Comparison of ENCODE assay signal across 17 cellular contexts in genomic region chr17:68595986-68596385, GRCh38. TPM values are rescaled to one million over a fixed set of nuclear protein-coding genes. Genes with fewer than 3 reads are reported as not detected.
DNase-seq lines count a peak whose midpoint lies in the region; ATAC-seq, FAIRE-seq and TF ChIP-seq lines count a peak whose summit lies in the region.
"Had no signal": no experiment of that assay in that cellular context is flagged by ENCODE, and none has a peak within 500 bp of the region (broad histone marks: within the 10 kb centered on the region; RNA-seq: fewer than 3 reads in every experiment).

No MANE protein-coding gene starts in this region.

- no peak overlapping the region for H3K4me3 Mint-ChIP-seq in CD4-positive, alpha-beta T cell
- H3K4me3 Mint-ChIP-seq: GM23338 had no signal

- H3K79me2 ChIP-seq in OCI-LY7 (ENCODE audit: insufficient read depth, low read depth, low read length): no peaks in the 10 kb centered on the region

- no peaks in the 10 kb centered on the region for H3K9me3 Mint-ChIP-seq in CD4-positive, alpha-beta T cell
- H3K9me3 Mint-ChIP-seq: GM23338 had no signal

- WGBS in right lobe of liver (ENCODE audit: insufficient coverage, low coverage, low lambda C conversion rate, missing lambda C conversion rate): 25% methylated on average over 2 of the region's 2 CpGs

- intact Hi-C loops in CD4-positive, alpha-beta T cell (cut with DNase I, micrococcal nuclease): no loop called here
- intact Hi-C loops in right lobe of liver (cut with DNase I): no loop called here
- intact Hi-C loops in OCI-LY7 (cut with micrococcal nuclease; ENCODE audit: unreplicated experiment): no loop called here

- no peaks in the 10 kb centered on the region for H3K9me2 ChIP-seq in OCI-LY7 (ENCODE audit: insufficient read depth, low read length)

- DNase-seq in CD4-positive, alpha-beta T cell: no peak
- DNase-seq in RPMI8226: peak; percentile 77
- DNase-seq in right lobe of liver: no peak
- no peak for DNase-seq in OCI-LY7 (ENCODE audit: low spot score)
- DNase-seq in urothelium cell line (ENCODE audit: low spot score): no peak
- no peak for DNase-seq in NCI-H2081 treated with DMSO at 0.1 percent for 48 hours (lab: John Stamatoyannopoulos, UW)
- no peak for DNase-seq in activated T-cell treated with anti-CD3 and anti-CD28 coated beads, Interleukin-2, amount 50 U/mL, for 1 hour
- DNase-seq: Caco-2, NCI-H1436 treated with DMSO at 0.1 percent for 48 hours, PC-9 had no signal

- FAIRE-seq in urothelium cell line (lab: Jason Lieb, UNC): no peak
- FAIRE-seq: GM12891, GM19239 had no signal

- H3K27me3 ChIP-seq in CD4-positive, alpha-beta T cell (ENCODE audit: control insufficient read depth, insufficient read depth, low read length): peaks cover 56% of the 10 kb centered on the region
- H3K27me3 ChIP-seq in right lobe of liver (no peaks in the 10 kb centered on the region), skeletal muscle tissue (ENCODE audit: control insufficient read depth in 3 of 3, insufficient read depth in 3 of 3, low read length in 3 of 3) (peaks cover 6 to 15% (median 14%) of the 10 kb centered on the region in 3 donors)

- ATAC-seq in CD4-positive, alpha-beta T cell (ENCODE audit: poor library complexity): peak; percentile 34
- ATAC-seq in right lobe of liver: no peak
- ATAC-seq: GM23338 had no signal

- H3K4me2 ChIP-seq in OCI-LY7 (ENCODE audit: low read length): no peak overlapping the region
- H3K4me2 ChIP-seq: GM23338, PC-9 had no signal

- TF ChIP-seq CTCF in CD4-positive, alpha-beta T cell (IDR thresholded peaks at IDR 0.05): no peak
- no peak for TF ChIP-seq CTCF in right lobe of liver (IDR thresholded peaks at IDR 0.05)
- TF ChIP-seq CTCF in OCI-LY7 (conservative IDR thresholded peaks at IDR 0.05; ENCODE audit: low read length): no peak

- no peaks in the 10 kb centered on the region for H3K9me3 ChIP-seq in CD4-positive, alpha-beta T cell (ENCODE audit: control insufficient read depth, low read length)
- H3K9me3 ChIP-seq in right lobe of liver (no peaks in the 10 kb centered on the region), skeletal muscle tissue (ENCODE audit: control insufficient read depth in 3 of 3, low read length in 3 of 3) (no peaks in the 10 kb centered on the region), OCI-LY7 (ENCODE audit: low read length) (no peaks in the 10 kb centered on the region)
- H3K9me3 ChIP-seq: Caco-2 had no signal

- H3K27ac ChIP-seq in CD4-positive, alpha-beta T cell (ENCODE audit: low read depth, low read length): no peak overlapping the region
- H3K27ac ChIP-seq in right lobe of liver (peak overlapping the region; percentile 34 to 89 (median 54)), skeletal muscle tissue (ENCODE audit: low read depth, low read length) (peak overlapping the region; percentile 30), OCI-LY7 (ENCODE audit: low read depth, low read length, poor library complexity, severe bottlenecking) (no peak overlapping the region)
- H3K27ac ChIP-seq: PC-9 had no signal

- no peak overlapping the region for H3K27ac Mint-ChIP-seq in CD4-positive, alpha-beta T cell
- H3K27ac Mint-ChIP-seq: GM23338 had no signal

- CTCF ChIA-PET in CD4-positive, alpha-beta T cell (lab: Charles Lee): no interaction called here
- CTCF ChIA-PET in OCI-LY7 (lab: Charles Lee; ENCODE audit: unreplicated experiment): no interaction called here

- H3K36me3 ChIP-seq in right lobe of liver (no peaks in the 10 kb centered on the region), skeletal muscle tissue (ENCODE audit: control insufficient read depth in 3 of 3, insufficient read depth in 3 of 3, low read length in 3 of 3) (no peaks in the 10 kb centered on the region), OCI-LY7 (ENCODE audit: insufficient read depth, low read length) (no peaks in the 10 kb centered on the region)

- no peaks in the 10 kb centered on the region for H4K20me1 ChIP-seq in OCI-LY7 (ENCODE audit: insufficient read depth, low read length)

- peaks cover 82% of the 10 kb centered on the region for H3K27me3 Mint-ChIP-seq in CD4-positive, alpha-beta T cell

- BruUV-seq in OCI-LY7 (replicated peaks; lab: Mats Ljungman, UMichigan): no TSS peak

- POLR2A ChIA-PET in CD4-positive, alpha-beta T cell (lab: Charles Lee): no interaction called here
- POLR2A ChIA-PET in OCI-LY7 (lab: Charles Lee): interaction anchor here (1.0 to 1.8 kb wide), 2 partner anchors 9 to 11 kb away, joined by 3 to 4 read pairs; no protein-coding TSS in a partner anchor

- no peaks in the 10 kb centered on the region for H3K36me3 Mint-ChIP-seq in CD4-positive, alpha-beta T cell (ENCODE audit: low read depth)

- TF ChIP-seq POLR2A in right lobe of liver (IDR thresholded peaks at IDR 0.05): no peak

- H3K4me3 ChIP-seq in right lobe of liver: peak overlapping the region in 2 of 3 donors; percentile 5 to 7
- no peak overlapping the region for H3K4me3 ChIP-seq in skeletal muscle tissue (ENCODE audit: low read length in 3 of 3)
- no peak overlapping the region for H3K4me3 ChIP-seq in OCI-LY7 (ENCODE audit: low read depth, low read length, poor library complexity, severe bottlenecking)
- H3K4me3 ChIP-seq: GM23338, PC-9 had no signal

- peaks cover 22% of the 10 kb centered on the region for H3K4me1 Mint-ChIP-seq in CD4-positive, alpha-beta T cell (ENCODE audit: low read depth)

- no peak overlapping the region for H2AFZ ChIP-seq in OCI-LY7 (ENCODE audit: low read length)
- H2AFZ ChIP-seq: GM23338, PC-9 had no signal

- peaks cover 0 to 47% (median 24%) of the 10 kb centered on the region in 4 donors for H3K4me1 ChIP-seq in right lobe of liver
- peaks cover 11 to 32% (median 24%) of the 10 kb centered on the region in 3 donors for H3K4me1 ChIP-seq in skeletal muscle tissue (ENCODE audit: control insufficient read depth in 3 of 3, insufficient read depth in 3 of 3, low read length in 3 of 3)
- no peaks in the 10 kb centered on the region for H3K4me1 ChIP-seq in OCI-LY7 (ENCODE audit: insufficient read depth, low read length, poor library complexity, severe bottlenecking)

- H3K9ac ChIP-seq in skeletal muscle tissue (ENCODE audit: low read depth in 1 of 3, low read length in 3 of 3): no peak overlapping the region

RNA-seq across cellular contexts. Expression of gene FAM20A, which starts 5.2 kb away (rescaled TPM):
- not detected for total RNA-seq in CD4-positive, alpha-beta T cell
- total RNA-seq in right lobe of liver (10 to 100 TPM; 28.2 to 86.0 (median 45.0) TPM), skeletal muscle tissue (5.2 TPM), OCI-LY7 (2022) (not detected in 2 replicates)
- total RNA-seq in OCI-LY7 (2014; rRNA removed; shearing (Covaris generic)): not detected in 2 replicates
- total RNA-seq: A673, G401, HT1080, PC-9 had no signal

Comparison
In these comparisons a context has a peak if more than half of its experiments do, and no peak if none do; other contexts are left out.
1. H3K27ac ChIP-seq: peak in right lobe of liver (3 of 3) and skeletal muscle tissue (single experiment); none in CD4-positive, alpha-beta T cell (single experiment) and OCI-LY7 (single experiment).
2. H3K4me3 ChIP-seq: peak in right lobe of liver (2 of 3); none in skeletal muscle tissue (0 of 3) and OCI-LY7 (single experiment).